In the genomic region with DNA sequence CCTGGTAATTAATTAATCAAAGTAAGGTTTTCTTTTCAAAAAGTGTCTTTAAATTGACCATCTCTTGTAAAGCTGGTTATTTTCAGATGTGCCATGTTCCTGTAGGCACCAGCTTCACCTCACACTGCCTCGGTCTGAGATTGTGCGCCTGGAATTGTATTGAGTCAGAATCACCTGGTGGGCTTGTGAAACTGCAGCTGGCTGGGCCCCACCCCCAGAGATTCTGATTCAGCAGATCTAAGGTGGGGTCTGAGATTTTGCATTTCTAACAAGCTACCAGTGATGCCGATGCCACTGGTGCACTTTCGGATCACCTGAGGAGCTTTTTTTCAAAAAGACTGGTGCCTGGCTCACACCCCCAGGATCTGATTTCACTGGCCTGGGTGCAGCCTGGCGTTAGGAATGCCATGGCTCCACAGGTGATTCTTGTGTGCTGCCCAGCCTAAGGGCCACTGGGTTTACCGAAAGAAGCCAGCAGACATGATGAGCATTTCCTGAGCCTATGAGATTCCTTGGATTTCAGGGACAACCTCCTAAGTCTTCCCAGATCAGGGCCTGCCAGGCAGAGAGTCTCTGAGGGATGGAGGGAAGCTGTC, we compare ENCODE assay signal across 18 cellular contexts. TPM values are rescaled to one million over a fixed set of nuclear protein-coding genes. Genes with fewer than 3 reads are reported as not detected.
DNase-seq lines count a peak whose midpoint lies in the region; ATAC-seq and TF ChIP-seq lines count a peak whose summit lies in the region.
"Had no signal": no experiment of that assay in that cellular context is flagged by ENCODE, and none has a peak within 500 bp of the region (broad histone marks: within the 10 kb centered on the region; RNA-seq: fewer than 3 reads in every experiment).

No MANE protein-coding gene starts in this region.

- H3K36me3 ChIP-seq in H7 (replicated peaks; ENCODE audit: control insufficient read depth, insufficient read depth, low read length) (no peaks in the 10 kb centered on the region; the same call in 1 of the 2 replicates), RWPE2 (ENCODE audit: low read depth) (no peaks in the 10 kb centered on the region), endodermal cell (ENCODE audit: control insufficient read depth, insufficient read depth, low read length) (no peaks in the 10 kb centered on the region), psoas muscle (ENCODE audit: insufficient read depth in 1 of 2, low read depth in 1 of 2) (no peaks in the 10 kb centered on the region), GM23248 (ENCODE audit: low read depth) (no peaks in the 10 kb centered on the region)

- H3K4me2 ChIP-seq in GM23248 (ENCODE audit: unreplicated experiment): no peak overlapping the region
- H3K4me2 ChIP-seq: PC-9 had no signal

- DNase-seq in H7 (peak; percentile 74), RWPE2 (ENCODE audit: low spot score) (no peak), endodermal cell (peak; percentile 85), psoas muscle (peak in 1 of 2 donors; percentile 41), GM23248 (no peak), NCI-H1694 (lab: John Stamatoyannopoulos, UW) (no peak), NCI-H2227 (lab: John Stamatoyannopoulos, UW; ENCODE audit: unreplicated experiment) (no peak)
- DNase-seq: AML-193, COR-L47, DMS 273 treated with DMSO at 0.1 percent for 48 hours, NCI-H1105, NCI-H2081 treated with DMSO at 0.1 percent for 48 hours, NCI-H345 had no signal

- no peaks in the 10 kb centered on the region for H3K9me3 Mint-ChIP-seq in endodermal cell
- H3K9me3 Mint-ChIP-seq: IgD-negative memory B cell had no signal

- WGBS in endodermal cell (ENCODE audit: insufficient coverage in 1 of 2, insufficient read length in 1 of 2), 2 experiments: 76 to 86% methylated on average over 6 of the region's 6 CpGs
- 45 to 49% (median 46%) methylated on average over 6 of the region's 6 CpGs for WGBS in psoas muscle, 3 donors
- 88 to 89% methylated on average over 6 of the region's 6 CpGs for WGBS in GM23248 (ENCODE audit: low coverage in 1 of 2, low lambda C conversion rate in 2 of 2, missing lambda C conversion rate in 2 of 2), 2 experiments

- no peaks in the 10 kb centered on the region for H3K79me2 ChIP-seq in GM23248 (ENCODE audit: insufficient read depth)

- H3K27me3 Mint-ChIP-seq in endodermal cell (ENCODE audit: insufficient read depth): peaks cover 10% of the 10 kb centered on the region

- H4K20me1 ChIP-seq in GM23248 (ENCODE audit: insufficient read depth): no peaks in the 10 kb centered on the region

- H3K4me1 ChIP-seq in RWPE2 (ENCODE audit: insufficient read depth, poor library complexity, severe bottlenecking) (peaks cover 36% of the 10 kb centered on the region), endodermal cell (ENCODE audit: control insufficient read depth, insufficient read depth, low read length) (no peaks in the 10 kb centered on the region), psoas muscle (peaks cover 30% of the 10 kb centered on the region), GM23248 (ENCODE audit: insufficient read depth) (peaks cover 10% of the 10 kb centered on the region)

- no peaks in the 10 kb centered on the region for H3K9me2 ChIP-seq in GM23248 (ENCODE audit: insufficient read depth)

- H3K9me3 ChIP-seq in RWPE2 (ENCODE audit: severe bottlenecking): no peaks in the 10 kb centered on the region
- H3K9me3 ChIP-seq in endodermal cell (ENCODE audit: control insufficient read depth, low read length): no peaks in the 10 kb centered on the region
- no peaks in the 10 kb centered on the region for H3K9me3 ChIP-seq in psoas muscle
- no peaks in the 10 kb centered on the region for H3K9me3 ChIP-seq in GM23248 (ENCODE audit: low read depth)

- no peak overlapping the region for H3K4me3 Mint-ChIP-seq in endodermal cell
- H3K4me3 Mint-ChIP-seq: CD14-positive monocyte, IgD-negative memory B cell had no signal

- H3K4me3 ChIP-seq in H7 (ENCODE audit: insufficient read depth, low read depth, low read length) (no peak overlapping the region), RWPE2 (ENCODE audit: severe bottlenecking) (no peak overlapping the region), endodermal cell (ENCODE audit: low read length) (no peak overlapping the region), psoas muscle (no peak overlapping the region), GM23248 (no peak overlapping the region)
- H3K4me3 ChIP-seq: PC-9 had no signal

- no peak overlapping the region for H3K27ac Mint-ChIP-seq in endodermal cell
- H3K27ac Mint-ChIP-seq: CD14-positive monocyte, IgD-negative memory B cell had no signal

- H3F3A ChIP-seq in GM23248 (ENCODE audit: insufficient read depth): peaks cover 8% of the 10 kb centered on the region

- in situ Hi-C loops in GM23248 (cut with MboI): no loop called here

- no peak overlapping the region for H2AFZ ChIP-seq in GM23248
- H2AFZ ChIP-seq: PC-9 had no signal

- TF ChIP-seq CTCF in RWPE2 (IDR thresholded peaks at IDR 0.05; ENCODE audit: poor library complexity, severe bottlenecking) (no peak), endodermal cell (conservative IDR thresholded peaks at IDR 0.05) (no peak), psoas muscle (IDR thresholded peaks at IDR 0.05) (no peak)

- no peak overlapping the region for H3K9ac ChIP-seq in endodermal cell (ENCODE audit: extremely low read depth, low read length, poor library complexity, severe bottlenecking)
- no peak overlapping the region for H3K9ac ChIP-seq in GM23248

- H3K27ac ChIP-seq in RWPE2 (ENCODE audit: poor library complexity, severe bottlenecking) (peak overlapping the region; percentile 17), endodermal cell (ENCODE audit: low read depth, low read length) (no peak overlapping the region), psoas muscle (no peak overlapping the region), GM23248 (no peak overlapping the region)
- H3K27ac ChIP-seq: PC-9 had no signal

- H3K4me1 Mint-ChIP-seq in endodermal cell: peaks cover 6% of the 10 kb centered on the region

- intact Hi-C loops in psoas muscle (cut with DNase I): loop anchor here in 1 of 2 donors (5.0 kb wide), 1 partner anchor 48 kb away; no protein-coding TSS in a partner anchor

- H3K36me3 Mint-ChIP-seq in endodermal cell (ENCODE audit: low read depth): no peaks in the 10 kb centered on the region
- H3K36me3 Mint-ChIP-seq: IgD-negative memory B cell had no signal

- H3K27me3 ChIP-seq in H7 (ENCODE audit: control insufficient read depth, insufficient read depth, low read length): peaks cover 3% of the 10 kb centered on the region; the same call in 1 of the 2 replicates
- no peaks in the 10 kb centered on the region for H3K27me3 ChIP-seq in RWPE2 (ENCODE audit: insufficient read depth, poor library complexity, severe bottlenecking)
- peaks cover 8% of the 10 kb centered on the region for H3K27me3 ChIP-seq in endodermal cell (ENCODE audit: control insufficient read depth, insufficient read depth, low read length, poor library complexity, severe bottlenecking)
- no peaks in the 10 kb centered on the region for H3K27me3 ChIP-seq in psoas muscle (ENCODE audit: insufficient read depth in 3 of 3, low read length in 2 of 3)
- H3K27me3 ChIP-seq in GM23248 (replicated peaks; ENCODE audit: insufficient read depth): no peaks in the 10 kb centered on the region

- peak; percentile 23; the same call in 1 of the 3 replicates for ATAC-seq in RWPE2 (ENCODE audit: low read depth)
- ATAC-seq in psoas muscle: peak; percentile 30 to 55 (median 42)
- ATAC-seq in GM18867 (IDR thresholded peaks at IDR 0.05; ENCODE audit: unreplicated experiment): no peak
- ATAC-seq: HCT116 had no signal

RNA-seq across cellular contexts. Expression of gene TOB1, which starts 59.2 kb away (rescaled TPM):
- total RNA-seq in H7 (2014; rRNA removed; shearing (Covaris generic)): 5.2 and 8.6 TPM in 2 replicates
- total RNA-seq in endodermal cell: 10 to 100 TPM; 35.5 to 36.3 TPM
- polyA plus RNA-seq in endodermal cell (2013, experiment 1 of 2): 45.3 TPM
- 45.3 TPM for polyA plus RNA-seq in endodermal cell (2013, experiment 2 of 2)
- total RNA-seq in psoas muscle: 100 to 1,000 TPM in 3 of 4 donors, 10 to 100 TPM in 1; 74.9 to 155 (median 102) TPM
- 10 to 100 TPM; 12.8 to 40.9 (median 21.4) TPM for polyA plus RNA-seq in psoas muscle
- 6.7 and 8.4 TPM in 2 replicates for total RNA-seq in GM23248 (2014; rRNA removed; shearing (Covaris generic))
- 93.8 and 96.4 TPM in 2 replicates for polyA plus RNA-seq in GM23248 (2016; fragmentation: Nextera tagmentation; extraction: Ambion mirVana)

Comparison
In these comparisons a context has a peak if more than half of its experiments do, and no peak if none do; other contexts are left out.
1. DNase-seq: peak in H7 (single experiment) and endodermal cell (single experiment); none in RWPE2 (single experiment), GM23248 (single experiment), NCI-H1694 (single experiment) and NCI-H2227 (single experiment).